Comparison of ENCODE assay signal across 1 cellular context in genomic region chr22:42228480-42228879, GRCh38.
TF ChIP-seq lines count a peak whose summit lies in the region.

No MANE protein-coding gene starts in this region.

TF ChIP-seq in H1, 55 proteins besides CTCF, POLR2A, EP300 and RAD21 (continued from another document):
- TF ChIP-seq CHD7 (IDR thresholded peaks at IDR 0.05; ENCODE audit: insufficient replicate concordance, low read length) = no peak
- no peak for TF ChIP-seq USF2 (IDR thresholded peaks at IDR 0.05; ENCODE audit: low read length)
- no peak for TF ChIP-seq NRF1 (IDR thresholded peaks at IDR 0.05; ENCODE audit: low read depth, low read length)
- TF ChIP-seq CBX5 (IDR thresholded peaks at IDR 0.05; ENCODE audit: low read depth, low read length) = no peak
- TF ChIP-seq EGR1 (IDR thresholded peaks at IDR 0.05; ENCODE audit: borderline replicate concordance, low read depth, low read length) = no peak
- TF ChIP-seq HDAC6 (IDR thresholded peaks at IDR 0.05; ENCODE audit: low read depth, low read length) = no peak
- no peak for TF ChIP-seq E2F6 (IDR thresholded peaks at IDR 0.05)
- TF ChIP-seq YY1 (IDR thresholded peaks at IDR 0.05; ENCODE audit: low read depth, low read length) = no peak
- no peak for TF ChIP-seq CREB1 (IDR thresholded peaks at IDR 0.05)
- no peak for TF ChIP-seq TCF12 (IDR thresholded peaks at IDR 0.05; ENCODE audit: low read depth, low read length)
- no peak for TF ChIP-seq HDAC2 (IDR thresholded peaks at IDR 0.05; ENCODE audit: borderline replicate concordance in 1 of 2, low read depth in 2 of 2, low read length in 2 of 2)
- TF ChIP-seq CHD1 (IDR thresholded peaks at IDR 0.05; ENCODE audit: low read depth, low read length) = no peak
- TF ChIP-seq JUND (IDR thresholded peaks at IDR 0.05; ENCODE audit: low read length) = no peak
- no peak for TF ChIP-seq TAF7 (optimal IDR thresholded peaks at IDR 0.05; ENCODE audit: borderline replicate concordance, low read depth, low read length)
